30 cellular contexts compared by ENCODE assay signal in the genomic region with DNA sequence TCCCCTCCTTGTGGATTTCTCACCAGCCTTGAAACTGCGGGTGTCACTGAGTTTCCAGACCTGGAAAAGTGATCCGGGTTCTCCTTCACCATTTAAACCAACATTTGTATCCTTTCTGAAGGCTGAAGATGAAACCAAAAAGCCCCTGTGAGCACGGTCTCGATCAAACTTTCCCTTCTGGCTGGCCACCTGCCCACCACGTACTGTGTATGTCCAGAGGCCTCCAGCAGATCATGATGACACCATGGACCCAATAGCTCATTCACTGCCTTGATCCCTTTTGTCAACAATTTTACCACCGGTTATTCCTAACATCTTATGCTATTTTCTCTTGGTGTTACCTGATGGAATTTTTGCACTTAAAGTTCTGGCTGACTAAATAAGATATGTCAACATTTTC. TPM values are rescaled to one million over a fixed set of nuclear protein-coding genes. Genes with fewer than 3 reads are reported as not detected.
DNase-seq lines count a peak whose midpoint lies in the region; ATAC-seq, FAIRE-seq and TF ChIP-seq lines count a peak whose summit lies in the region.
"Had no signal": no experiment of that assay in that cellular context is flagged by ENCODE, and none has a peak within 500 bp of the region (broad histone marks: within the 10 kb centered on the region; RNA-seq: fewer than 3 reads in every experiment).

No MANE protein-coding gene starts in this region.

- H3K4me3 ChIP-seq in HepG2 (replicated peaks in 1 of 3; ENCODE audit: insufficient read depth in 1 of 3, low read depth in 2 of 3, low read length in 3 of 3) (no peak overlapping the region), right lobe of liver (no peak overlapping the region)
- H3K4me3 ChIP-seq: BLaER1, GM12878 had no signal

- H3K9me3 ChIP-seq in HepG2 (ENCODE audit: low read length) (no peaks in the 10 kb centered on the region), right lobe of liver (no peaks in the 10 kb centered on the region)
- H3K9me3 ChIP-seq: BE2C, BLaER1 had no signal

- in situ Hi-C loops in HepG2 (cut with HindIII; ENCODE audit: extremely low pct_ligation_motif_present, low pct_unique_long_range_greater_than_20kb): no loop called here

- H3K9me3 Mint-ChIP-seq in activated naive CD4-positive, alpha-beta T cell treated with anti-CD3 and anti-CD28 coated beads, Interleukin-2, amount 50 U/mL, for 24 hours: no peaks in the 10 kb centered on the region
- H3K9me3 Mint-ChIP-seq in activated naive CD4-positive, alpha-beta T cell treated with anti-CD3 and anti-CD28 coated beads, Interleukin-2, amount 10 ng/mL, durations not matched to agents 7 days and 5 days: no peaks in the 10 kb centered on the region
- H3K9me3 Mint-ChIP-seq: CD8-positive, alpha-beta memory T cell had no signal

- no peak for TF ChIP-seq RAD21 in HepG2 (CRISPR knock-in tag; IDR thresholded peaks at IDR 0.05)

- peak; percentile 71; the same call in 2 of the 3 replicates for ATAC-seq in HepG2
- no peak for ATAC-seq in right lobe of liver
- ATAC-seq: GM12878 had no signal

- H3K27ac ChIP-seq in HepG2 (ENCODE audit: extremely low read length, insufficient read depth, low read length) (no peak overlapping the region), right lobe of liver (no peak overlapping the region)
- H3K27ac ChIP-seq: BLaER1 had no signal

- TF ChIP-seq EP300 in HepG2 (IDR thresholded peaks at IDR 0.05; ENCODE audit: low read depth in 2 of 2, low read length in 2 of 2) (no peak), HepG2 (CRISPR knock-in tag; IDR thresholded peaks at IDR 0.05; ENCODE audit: borderline replicate concordance) (no peak)

- DNase-seq in activated naive CD4-positive, alpha-beta T cell treated with anti-CD3 and anti-CD28 coated beads, Interleukin-2, amount 10 ng/mL, durations not matched to agents 7 days and 5 days: no peak
- DNase-seq in HepG2 (ENCODE audit: low spot score) (no peak), right lobe of liver (no peak), posterior vena cava (ENCODE audit: low spot score) (peak; percentile 5), hypothalamus (lab: John Stamatoyannopoulos, UW) (no peak)
- DNase-seq: 8988T; ACHN; BE2C; C1 segment of cervical spinal cord; CD4-positive, alpha-beta memory T cell; CD4-positive, CD25-positive, alpha-beta regulatory T cell; CD8-positive, alpha-beta memory T cell; COR-L47; DMS 273 treated with DMSO at 0.1 percent for 48 hours; DMS153; DMS53; DMS79; DND-41; EL; GDM1 had no signal

- CTCF ChIA-PET in activated naive CD4-positive, alpha-beta T cell treated with anti-CD3 and anti-CD28 coated beads, Interleukin-2, amount 10 ng/mL, durations not matched to agents 7 days and 5 days (lab: Charles Lee): no interaction called here
- CTCF ChIA-PET in HepG2 (lab: Yijun Ruan, JAX; ENCODE audit: low intra/inter-chr PET ratio, low total read pairs): no interaction called here

- H3K79me2 ChIP-seq in HepG2 (ENCODE audit: insufficient read depth, low read length): no peaks in the 10 kb centered on the region

- no peak overlapping the region for H2AFZ ChIP-seq in HepG2 (ENCODE audit: low read length)

- TF ChIP-seq POLR2A in HepG2 (IDR thresholded peaks at IDR 0.05; ENCODE audit: insufficient read depth in 1 of 2, low read depth in 2 of 2, low read length in 2 of 2) (no peak), right lobe of liver (IDR thresholded peaks at IDR 0.05) (no peak)

- no peak overlapping the region for H3K9ac ChIP-seq in HepG2 (ENCODE audit: insufficient read depth, low read depth, low read length)
- H3K9ac ChIP-seq: BLaER1 had no signal

- H3K27me3 Mint-ChIP-seq in activated naive CD4-positive, alpha-beta T cell treated with anti-CD3 and anti-CD28 coated beads, Interleukin-2, amount 50 U/mL, for 24 hours: peaks cover 40% of the 10 kb centered on the region
- H3K27me3 Mint-ChIP-seq in activated naive CD4-positive, alpha-beta T cell treated with anti-CD3 and anti-CD28 coated beads, Interleukin-2, amount 10 ng/mL, durations not matched to agents 7 days and 5 days: peaks cover 87% of the 10 kb centered on the region

- 7% methylated on average over 6 of the region's 6 CpGs for WGBS in HepG2 (ENCODE audit: low lambda C conversion rate)
- 69% methylated on average over 5 of the region's 6 CpGs for WGBS in right lobe of liver (ENCODE audit: insufficient coverage, low coverage, low lambda C conversion rate, missing lambda C conversion rate)

- H3K27me3 ChIP-seq in HepG2 (ENCODE audit: control insufficient read depth in 1 of 2, insufficient read depth in 2 of 2, low read length in 2 of 2): peaks cover 2 to 27% of the 10 kb centered on the region in 2 experiments; a peak in 3 of 5 replicates
- peaks cover 0 to 9% of the 10 kb centered on the region in 2 donors for H3K27me3 ChIP-seq in right lobe of liver

- peak; percentile 40 for FAIRE-seq in HepG2 (lab: Jason Lieb, UNC)
- FAIRE-seq: A204.1, GM12878, GM12892, GM18507 had no signal

- H3K4me1 ChIP-seq in HepG2 (ENCODE audit: insufficient read depth, low read length) (no peaks in the 10 kb centered on the region), right lobe of liver (no peaks in the 10 kb centered on the region)
- H3K4me1 ChIP-seq: BE2C, BLaER1 had no signal

- H4K20me1 ChIP-seq in HepG2 (ENCODE audit: insufficient read depth, low read length): no peaks in the 10 kb centered on the region
- H4K20me1 ChIP-seq: BLaER1 had no signal

- intact Hi-C loops in HepG2 (cut with micrococcal nuclease; ENCODE audit: unreplicated experiment) (no loop called here), right lobe of liver (cut with DNase I) (no loop called here), posterior vena cava (cut with DNase I) (no loop called here)

- H3K4me1 Mint-ChIP-seq in activated naive CD4-positive, alpha-beta T cell treated with anti-CD3 and anti-CD28 coated beads, Interleukin-2, amount 50 U/mL, for 24 hours: no peaks in the 10 kb centered on the region
- H3K4me1 Mint-ChIP-seq in activated naive CD4-positive, alpha-beta T cell treated with anti-CD3 and anti-CD28 coated beads, Interleukin-2, amount 10 ng/mL, durations not matched to agents 7 days and 5 days: peaks cover 4% of the 10 kb centered on the region
- H3K4me1 Mint-ChIP-seq: CD14-positive monocyte had no signal

- H3K4me3 Mint-ChIP-seq in activated naive CD4-positive, alpha-beta T cell treated with anti-CD3 and anti-CD28 coated beads, Interleukin-2, amount 50 U/mL, for 24 hours: no peak overlapping the region
- H3K4me3 Mint-ChIP-seq in activated naive CD4-positive, alpha-beta T cell treated with anti-CD3 and anti-CD28 coated beads, Interleukin-2, amount 10 ng/mL, durations not matched to agents 7 days and 5 days: no peak overlapping the region
- H3K4me3 Mint-ChIP-seq: CD4-positive, alpha-beta memory T cell; CD4-positive, CD25-positive, alpha-beta regulatory T cell; CD8-positive, alpha-beta memory T cell had no signal

- H3K27ac Mint-ChIP-seq in activated naive CD4-positive, alpha-beta T cell treated with anti-CD3 and anti-CD28 coated beads, Interleukin-2, amount 50 U/mL, for 24 hours: peak overlapping the region; percentile 9
- no peak overlapping the region for H3K27ac Mint-ChIP-seq in activated naive CD4-positive, alpha-beta T cell treated with anti-CD3 and anti-CD28 coated beads, Interleukin-2, amount 10 ng/mL, durations not matched to agents 7 days and 5 days
- H3K27ac Mint-ChIP-seq: CD14-positive monocyte; CD4-positive, alpha-beta memory T cell; CD8-positive, alpha-beta memory T cell had no signal

- BruUV-seq in HepG2 (replicated peaks; lab: Mats Ljungman, UMichigan): no TSS peak

- TF ChIP-seq CTCF in HepG2 (CRISPR knock-in tag; IDR thresholded peaks at IDR 0.05): no peak
- no peak for TF ChIP-seq CTCF in right lobe of liver (IDR thresholded peaks at IDR 0.05)

- no peak overlapping the region for H3K4me2 ChIP-seq in HepG2 (ENCODE audit: low read depth, low read length)
- H3K4me2 ChIP-seq: BLaER1 had no signal

- no peaks in the 10 kb centered on the region for H3K36me3 Mint-ChIP-seq in activated naive CD4-positive, alpha-beta T cell treated with anti-CD3 and anti-CD28 coated beads, Interleukin-2, amount 50 U/mL, for 24 hours
- H3K36me3 Mint-ChIP-seq in activated naive CD4-positive, alpha-beta T cell treated with anti-CD3 and anti-CD28 coated beads, Interleukin-2, amount 10 ng/mL, durations not matched to agents 7 days and 5 days: no peaks in the 10 kb centered on the region
- H3K36me3 Mint-ChIP-seq: CD14-positive monocyte; CD4-positive, alpha-beta memory T cell; CD8-positive, alpha-beta memory T cell had no signal

- POLR2A ChIA-PET in HepG2 (lab: Yijun Ruan, JAX): no interaction called here

- no peaks in the 10 kb centered on the region for H3K36me3 ChIP-seq in HepG2 (replicated peaks in 1 of 2; ENCODE audit: control insufficient read depth in 1 of 2, insufficient read depth in 2 of 2, low read length in 2 of 2)
- no peaks in the 10 kb centered on the region for H3K36me3 ChIP-seq in right lobe of liver
- H3K36me3 ChIP-seq: BE2C, BLaER1 had no signal

RNA-seq across cellular contexts. Expression of a gene that starts 15.6 kb away (rescaled TPM):
- total RNA-seq in HepG2 (2016; rRNA removed; fragmentation: Illumina TruSeq; extraction: Trizol) (0.04 TPM in 1 of 2 replicates, not detected in the other), right lobe of liver (under 1 TPM in 5 of 6 experiments, not detected in 1; 0.07 to 0.43 (median 0.12) TPM), posterior vena cava (under 1 TPM in 1 of 2 donors, not detected in 1; 0.19 TPM)
- not detected in 2 replicates for total RNA-seq in HepG2 (2016; cell fraction: cytosol; rRNA removed; fragmentation: Illumina TruSeq; extraction: Trizol; ENCODE audit: low read depth)
- total RNA-seq in HepG2 (2016; cell fraction: insoluble cytoplasmic fraction; rRNA removed; fragmentation: Illumina TruSeq; extraction: Trizol): 0.06 TPM in 1 of 2 replicates, not detected in the other
- total RNA-seq in HepG2 (2016; cell fraction: membrane; rRNA removed; fragmentation: Illumina TruSeq; extraction: Trizol): not detected in 2 replicates
- total RNA-seq in HepG2 (2016; cell fraction: nucleus; rRNA removed; fragmentation: Illumina TruSeq; extraction: Trizol): 0.12 TPM in 1 of 2 replicates, not detected in the other
- 0.08 and 0.09 TPM in 2 replicates for polyA plus RNA-seq in HepG2 (2011; rRNA removed)
- 0.11 and 0.13 TPM in 2 replicates for polyA plus RNA-seq in HepG2 (2011; cell fraction: cytosol; rRNA removed)
- 0.05 and 0.10 TPM in 2 replicates for polyA plus RNA-seq in HepG2 (2011; cell fraction: nucleus; rRNA removed)
- polyA plus RNA-seq in HepG2 (2012): 0.27 and 0.39 TPM in 2 replicates
- polyA plus RNA-seq in HepG2 (2016; cell fraction: cytosol; fragmentation: Illumina TruSeq; extraction: Trizol; ENCODE audit: low read depth): not detected in 2 replicates
- polyA plus RNA-seq in HepG2 (2016; cell fraction: insoluble cytoplasmic fraction; fragmentation: Illumina TruSeq; extraction: Trizol; ENCODE audit: low read depth): 0.09 TPM in 1 of 2 replicates, not detected in the other
- polyA plus RNA-seq in HepG2 (2016; cell fraction: membrane; fragmentation: Illumina TruSeq; extraction: Trizol; ENCODE audit: low read depth): not detected in 2 replicates
- polyA plus RNA-seq in HepG2 (2016; cell fraction: nucleus; fragmentation: Illumina TruSeq; extraction: Trizol; ENCODE audit: insufficient read depth, low read depth): 0.16 TPM in 1 of 2 replicates, not detected in the other
- polyA minus RNA-seq in HepG2 (2011; rRNA and poly(A)+ RNA removed; ENCODE audit: low replicate concordance): 0.06 and 0.21 TPM in 2 replicates
- polyA minus RNA-seq in HepG2 (2011; cell fraction: cytosol; rRNA and poly(A)+ RNA removed): not detected in 2 replicates
- polyA minus RNA-seq in HepG2 (2011; cell fraction: nucleus; rRNA and poly(A)+ RNA removed): 0.12 and 0.13 TPM in 2 replicates
- total RNA-seq: CD4-positive, alpha-beta memory T cell; G401; GM12878 had no signal
- polyA plus RNA-seq: CD4-positive, alpha-beta memory T cell; CD4-positive, CD25-positive, alpha-beta regulatory T cell; CD8-positive, alpha-beta memory T cell had no signal

RNA-seq across cellular contexts. Expression of a gene that starts 37.5 kb away (rescaled TPM):
- total RNA-seq in HepG2 (2016; rRNA removed; fragmentation: Illumina TruSeq; extraction: Trizol): not detected in 2 replicates
- not detected in 2 replicates for total RNA-seq in HepG2 (2016; cell fraction: cytosol; rRNA removed; fragmentation: Illumina TruSeq; extraction: Trizol; ENCODE audit: low read depth)
- total RNA-seq in HepG2 (2016; cell fraction: insoluble cytoplasmic fraction; rRNA removed; fragmentation: Illumina TruSeq; extraction: Trizol): not detected in 2 replicates
- total RNA-seq in HepG2 (2016; cell fraction: membrane; rRNA removed; fragmentation: Illumina TruSeq; extraction: Trizol): not detected in 2 replicates
- not detected in 2 replicates for total RNA-seq in HepG2 (2016; cell fraction: nucleus; rRNA removed; fragmentation: Illumina TruSeq; extraction: Trizol)
- not detected in 2 replicates for polyA plus RNA-seq in HepG2 (2011; rRNA removed)
- not detected in 2 replicates for polyA plus RNA-seq in HepG2 (2011; cell fraction: cytosol; rRNA removed)
- polyA plus RNA-seq in HepG2 (2011; cell fraction: nucleus; rRNA removed): not detected in 2 replicates
- not detected in 2 replicates for polyA plus RNA-seq in HepG2 (2012)
- not detected in 2 replicates for polyA plus RNA-seq in HepG2 (2016; cell fraction: cytosol; fragmentation: Illumina TruSeq; extraction: Trizol; ENCODE audit: low read depth)
- polyA plus RNA-seq in HepG2 (2016; cell fraction: insoluble cytoplasmic fraction; fragmentation: Illumina TruSeq; extraction: Trizol; ENCODE audit: low read depth): not detected in 2 replicates
- not detected in 2 replicates for polyA plus RNA-seq in HepG2 (2016; cell fraction: membrane; fragmentation: Illumina TruSeq; extraction: Trizol; ENCODE audit: low read depth)
- not detected in 2 replicates for polyA plus RNA-seq in HepG2 (2016; cell fraction: nucleus; fragmentation: Illumina TruSeq; extraction: Trizol; ENCODE audit: insufficient read depth, low read depth)
- polyA minus RNA-seq in HepG2 (2011; rRNA and poly(A)+ RNA removed; ENCODE audit: low replicate concordance): not detected in 2 replicates
- not detected in 2 replicates for polyA minus RNA-seq in HepG2 (2011; cell fraction: cytosol; rRNA and poly(A)+ RNA removed)
- polyA minus RNA-seq in HepG2 (2011; cell fraction: nucleus; rRNA and poly(A)+ RNA removed): not detected in 2 replicates
- total RNA-seq in right lobe of liver: 1 to 10 TPM in 1 of 6 experiments, under 1 TPM in 5; 0.20 to 1.1 (median 0.26) TPM
- total RNA-seq in posterior vena cava: under 1 TPM; 0.43 to 0.51 TPM
- total RNA-seq: CD4-positive, alpha-beta memory T cell had no signal

RNA-seq across cellular contexts. Expression of a gene that starts 46.0 kb away (rescaled TPM):
- total RNA-seq in HepG2 (2016; rRNA removed; fragmentation: Illumina TruSeq; extraction: Trizol) (not detected in 2 replicates), right lobe of liver (not detected), posterior vena cava (not detected)
- total RNA-seq in HepG2 (2016; cell fraction: cytosol; rRNA removed; fragmentation: Illumina TruSeq; extraction: Trizol; ENCODE audit: low read depth): not detected in 2 replicates
- total RNA-seq in HepG2 (2016; cell fraction: insoluble cytoplasmic fraction; rRNA removed; fragmentation: Illumina TruSeq; extraction: Trizol): not detected in 2 replicates
- total RNA-seq in HepG2 (2016; cell fraction: membrane; rRNA removed; fragmentation: Illumina TruSeq; extraction: Trizol): not detected in 2 replicates
- total RNA-seq in HepG2 (2016; cell fraction: nucleus; rRNA removed; fragmentation: Illumina TruSeq; extraction: Trizol): not detected in 2 replicates
- polyA plus RNA-seq in HepG2 (2011; rRNA removed): not detected in 2 replicates
- not detected in 2 replicates for polyA plus RNA-seq in HepG2 (2011; cell fraction: cytosol; rRNA removed)
- polyA plus RNA-seq in HepG2 (2011; cell fraction: nucleus; rRNA removed): not detected in 2 replicates
- not detected in 2 replicates for polyA plus RNA-seq in HepG2 (2012)
- not detected in 2 replicates for polyA plus RNA-seq in HepG2 (2016; cell fraction: cytosol; fragmentation: Illumina TruSeq; extraction: Trizol; ENCODE audit: low read depth)
- not detected in 2 replicates for polyA plus RNA-seq in HepG2 (2016; cell fraction: insoluble cytoplasmic fraction; fragmentation: Illumina TruSeq; extraction: Trizol; ENCODE audit: low read depth)
- polyA plus RNA-seq in HepG2 (2016; cell fraction: membrane; fragmentation: Illumina TruSeq; extraction: Trizol; ENCODE audit: low read depth): not detected in 2 replicates
- not detected in 2 replicates for polyA plus RNA-seq in HepG2 (2016; cell fraction: nucleus; fragmentation: Illumina TruSeq; extraction: Trizol; ENCODE audit: insufficient read depth, low read depth)
- polyA minus RNA-seq in HepG2 (2011; rRNA and poly(A)+ RNA removed; ENCODE audit: low replicate concordance): 0.26 TPM in 1 of 2 replicates, not detected in the other
- polyA minus RNA-seq in HepG2 (2011; cell fraction: cytosol; rRNA and poly(A)+ RNA removed): not detected in 2 replicates
- not detected in 2 replicates for polyA minus RNA-seq in HepG2 (2011; cell fraction: nucleus; rRNA and poly(A)+ RNA removed)
- total RNA-seq: A673; CD4-positive, alpha-beta memory T cell; CD4-positive, CD25-positive, alpha-beta regulatory T cell; CD8-positive, alpha-beta memory T cell; G401; GM12878 had no signal
- polyA plus RNA-seq: AG04450; CD14-positive monocyte; CD4-positive, alpha-beta memory T cell; CD4-positive, CD25-positive, alpha-beta regulatory T cell; CD8-positive, alpha-beta memory T cell; GM12878 had no signal

RNA-seq across cellular contexts. Expression of a gene that starts 56.4 kb away (rescaled TPM):
- total RNA-seq in HepG2 (2016; rRNA removed; fragmentation: Illumina TruSeq; extraction: Trizol) (not detected in 2 replicates), right lobe of liver (not detected), posterior vena cava (under 1 TPM in 1 of 2 donors, not detected in 1; 0.74 TPM)
- total RNA-seq in HepG2 (2016; cell fraction: cytosol; rRNA removed; fragmentation: Illumina TruSeq; extraction: Trizol; ENCODE audit: low read depth): not detected in 2 replicates
- not detected in 2 replicates for total RNA-seq in HepG2 (2016; cell fraction: insoluble cytoplasmic fraction; rRNA removed; fragmentation: Illumina TruSeq; extraction: Trizol)
- total RNA-seq in HepG2 (2016; cell fraction: membrane; rRNA removed; fragmentation: Illumina TruSeq; extraction: Trizol): not detected in 2 replicates
- total RNA-seq in HepG2 (2016; cell fraction: nucleus; rRNA removed; fragmentation: Illumina TruSeq; extraction: Trizol): not detected in 2 replicates
- polyA plus RNA-seq in HepG2 (2011; rRNA removed): not detected in 2 replicates
- not detected in 2 replicates for polyA plus RNA-seq in HepG2 (2011; cell fraction: cytosol; rRNA removed)
- polyA plus RNA-seq in HepG2 (2011; cell fraction: nucleus; rRNA removed): not detected in 2 replicates
- polyA plus RNA-seq in HepG2 (2012): not detected in 2 replicates
- not detected in 2 replicates for polyA plus RNA-seq in HepG2 (2016; cell fraction: cytosol; fragmentation: Illumina TruSeq; extraction: Trizol; ENCODE audit: low read depth)
- not detected in 2 replicates for polyA plus RNA-seq in HepG2 (2016; cell fraction: insoluble cytoplasmic fraction; fragmentation: Illumina TruSeq; extraction: Trizol; ENCODE audit: low read depth)
- not detected in 2 replicates for polyA plus RNA-seq in HepG2 (2016; cell fraction: membrane; fragmentation: Illumina TruSeq; extraction: Trizol; ENCODE audit: low read depth)
- polyA plus RNA-seq in HepG2 (2016; cell fraction: nucleus; fragmentation: Illumina TruSeq; extraction: Trizol; ENCODE audit: insufficient read depth, low read depth): not detected in 2 replicates
- polyA minus RNA-seq in HepG2 (2011; rRNA and poly(A)+ RNA removed; ENCODE audit: low replicate concordance): 6.1 TPM in 1 of 2 replicates, not detected in the other
- polyA minus RNA-seq in HepG2 (2011; cell fraction: cytosol; rRNA and poly(A)+ RNA removed): not detected in 2 replicates
- polyA minus RNA-seq in HepG2 (2011; cell fraction: nucleus; rRNA and poly(A)+ RNA removed): not detected in 2 replicates
- total RNA-seq: CD4-positive, alpha-beta memory T cell; CD8-positive, alpha-beta memory T cell; G401; GM12878 had no signal
- polyA plus RNA-seq: CD14-positive monocyte; CD4-positive, alpha-beta memory T cell; CD4-positive, CD25-positive, alpha-beta regulatory T cell; CD8-positive, alpha-beta memory T cell; GM12878 had no signal
